In genomic region chrX:49042581-49043219, GRCh38 we compare ENCODE assay signal across 6 cellular contexts. TPM values are rescaled to one million over a fixed set of nuclear protein-coding genes. Genes with fewer than 3 reads are reported as not detected.
A peak's percentile ranks its signal among the peaks of the same experiment; 100 is the strongest.
DNase-seq lines count a peak whose midpoint lies in the region; ATAC-seq and TF ChIP-seq lines count a peak whose summit lies in the region.

No MANE protein-coding gene starts in this region.

- no peaks in the 10 kb centered on the region for H4K20me1 ChIP-seq in OCI-LY7 (ENCODE audit: insufficient read depth, low read length)

- POLR2A ChIA-PET in OCI-LY7 (lab: Charles Lee) = interaction anchor here (0.6 to 3.3 kb wide), 5 partner anchors 40 to 100 kb away, joined by 3 to 12 read pairs (median 3); partner anchors contain the start of gene GRIPAP1

- no peaks in the 10 kb centered on the region for H3K9me2 ChIP-seq in OCI-LY7 (ENCODE audit: insufficient read depth, low read length)

- H3K27me3 ChIP-seq in upper lobe of left lung = no peaks in the 10 kb centered on the region

- 22% methylated on average over 12 of the region's 29 CpGs; no CpG with 5 or more reads in 1 of the 2 donors for WGBS in upper lobe of left lung, 2 donors

- H3K27ac ChIP-seq in OCI-LY7 (ENCODE audit: low read depth, low read length, poor library complexity, severe bottlenecking) (peak overlapping the region; percentile 55), upper lobe of left lung (peak overlapping the region; percentile 96 to 99 (median 98))

- no peak for TF ChIP-seq EP300 in upper lobe of left lung (IDR thresholded peaks at IDR 0.05)

- H3K4me3 ChIP-seq in GM08714 (ENCODE audit: low read length) (peak overlapping the region; percentile 77), OCI-LY7 (ENCODE audit: low read depth, low read length, poor library complexity, severe bottlenecking) (peak overlapping the region; percentile 84), upper lobe of left lung (peak overlapping the region; percentile 17 to 78 (median 68))

- TF ChIP-seq CTCF in OCI-LY7 (conservative IDR thresholded peaks at IDR 0.05; ENCODE audit: low read length) (no peak), upper lobe of left lung (IDR thresholded peaks at IDR 0.05) (no peak)

- H3K36me3 ChIP-seq in OCI-LY7 (ENCODE audit: insufficient read depth, low read length) (peaks cover 17% of the 10 kb centered on the region), upper lobe of left lung (peaks cover 3 to 17% (median 11%) of the 10 kb centered on the region in 4 donors)

- H2AFZ ChIP-seq in OCI-LY7 (ENCODE audit: low read length) = no peak overlapping the region

- no TSS peak for BruUV-seq in OCI-LY7 (replicated peaks; lab: Mats Ljungman, UMichigan)

- ATAC-seq in left cardiac atrium (peak in 1 of 2 donors; percentile 3), upper lobe of left lung (ENCODE audit: low FRiP score in 2 of 2) (peak in 1 of 2 donors; percentile 2), GM18858 (IDR thresholded peaks at IDR 0.05; ENCODE audit: unreplicated experiment) (no peak)

- CTCF ChIA-PET in OCI-LY7 (lab: Charles Lee; ENCODE audit: unreplicated experiment) = interaction anchor here (0.6 kb wide), 1 partner anchor 54 kb away, joined by 5 read pairs; no protein-coding TSS in a partner anchor

- H3K79me2 ChIP-seq in OCI-LY7 (ENCODE audit: insufficient read depth, low read depth, low read length) = peaks cover 13% of the 10 kb centered on the region; the same call in 1 of the 2 replicates

- H3K9me3 ChIP-seq in OCI-LY7 (ENCODE audit: low read length) (no peaks in the 10 kb centered on the region), upper lobe of left lung (peaks cover 0 to 5% (median 0%) of the 10 kb centered on the region in 4 donors)

- intact Hi-C loops in OCI-LY7 (cut with micrococcal nuclease; ENCODE audit: unreplicated experiment) (loop anchor here (2.0 to 5.0 kb wide), 4 partner anchors 40 to 145 kb away; partner anchors contain the start of genes GRIPAP1, PIM2, PQBP1 and TIMM17B), left cardiac atrium (cut with DNase I) (loop anchor here in 1 of 2 donors (5.0 kb wide), 2 partner anchors 70 to 145 kb away; partner anchors contain the start of genes KCND1, PQBP1 and TIMM17B)

- DNase-seq in OCI-LY7 (ENCODE audit: low spot score) = no peak
- peak; percentile 34 for DNase-seq in left cardiac atrium
- no peak for DNase-seq in upper lobe of left lung
- no peak for DNase-seq in NCI-H1694 treated with DMSO at 0.1 percent for 48 hours (lab: John Stamatoyannopoulos, UW)

- TF ChIP-seq POLR2A in upper lobe of left lung (IDR thresholded peaks at IDR 0.05) = no peak

- H3K4me2 ChIP-seq in OCI-LY7 (ENCODE audit: low read length) = peak overlapping the region; percentile 92

- peaks cover 45% of the 10 kb centered on the region for H3K4me1 ChIP-seq in OCI-LY7 (ENCODE audit: insufficient read depth, low read length, poor library complexity, severe bottlenecking)
- peaks cover 11 to 24% (median 16%) of the 10 kb centered on the region in 4 donors for H3K4me1 ChIP-seq in upper lobe of left lung

RNA-seq across cellular contexts. Expression of gene TFE3, which starts 0.5 kb away (rescaled TPM):
- total RNA-seq in OCI-LY7 (2014; rRNA removed; shearing (Covaris generic)) = 7.6 and 10.2 TPM in 2 replicates
- 19.0 and 19.8 TPM in 2 replicates for total RNA-seq in OCI-LY7 (2022)
- 10 to 100 TPM; 34.5 to 36.2 TPM for total RNA-seq in left cardiac atrium
- 10 to 100 TPM; 44.4 to 99.7 (median 72.3) TPM for total RNA-seq in upper lobe of left lung

RNA-seq across cellular contexts. Expression of gene CCDC120, which starts 16.1 kb away (rescaled TPM):
- total RNA-seq in OCI-LY7 (2014; rRNA removed; shearing (Covaris generic)) = 0.95 and 1.4 TPM in 2 replicates
- 3.6 and 4.1 TPM in 2 replicates for total RNA-seq in OCI-LY7 (2022)
- 1 to 10 TPM; 2.4 to 2.7 TPM for total RNA-seq in left cardiac atrium
- total RNA-seq in upper lobe of left lung = 10 to 100 TPM in 3 of 6 donors, 1 to 10 TPM in 3; 6.0 to 13.5 (median 9.9) TPM

RNA-seq across cellular contexts. Expression of gene PRAF2, which starts 31.1 kb away (rescaled TPM):
- total RNA-seq in OCI-LY7 (2014; rRNA removed; shearing (Covaris generic)) = 2.3 and 8.1 TPM in 2 replicates
- total RNA-seq in OCI-LY7 (2022) = 17.5 and 20.3 TPM in 2 replicates
- total RNA-seq in left cardiac atrium = 10 to 100 TPM; 15.6 to 20.1 TPM
- total RNA-seq in upper lobe of left lung = 10 to 100 TPM; 12.5 to 26.2 (median 15.5) TPM

RNA-seq across cellular contexts. Expression of gene WDR45, which starts 37.0 kb away (rescaled TPM):
- 32.4 and 37.6 TPM in 2 replicates for total RNA-seq in OCI-LY7 (2014; rRNA removed; shearing (Covaris generic))
- 46.2 and 48.7 TPM in 2 replicates for total RNA-seq in OCI-LY7 (2022)
- 10 to 100 TPM; 52.3 to 61.1 TPM for total RNA-seq in left cardiac atrium
- total RNA-seq in upper lobe of left lung = 100 to 1,000 TPM in 2 of 6 donors, 10 to 100 TPM in 4; 55.9 to 165 (median 74.2) TPM

RNA-seq across cellular contexts. Expression of gene GRIPAP1, which starts 40.6 kb away (rescaled TPM):
- total RNA-seq in OCI-LY7 (2014; rRNA removed; shearing (Covaris generic)) = 27.5 and 42.7 TPM in 2 replicates
- 95.9 and 98.3 TPM in 2 replicates for total RNA-seq in OCI-LY7 (2022)
- total RNA-seq in left cardiac atrium = 10 to 100 TPM; 23.7 to 25.4 TPM
- 100 to 1,000 TPM in 1 of 6 donors, 10 to 100 TPM in 5; 37.5 to 140 (median 50.8) TPM for total RNA-seq in upper lobe of left lung
